1 cellular context compared by ENCODE assay signal in the genomic region with DNA sequence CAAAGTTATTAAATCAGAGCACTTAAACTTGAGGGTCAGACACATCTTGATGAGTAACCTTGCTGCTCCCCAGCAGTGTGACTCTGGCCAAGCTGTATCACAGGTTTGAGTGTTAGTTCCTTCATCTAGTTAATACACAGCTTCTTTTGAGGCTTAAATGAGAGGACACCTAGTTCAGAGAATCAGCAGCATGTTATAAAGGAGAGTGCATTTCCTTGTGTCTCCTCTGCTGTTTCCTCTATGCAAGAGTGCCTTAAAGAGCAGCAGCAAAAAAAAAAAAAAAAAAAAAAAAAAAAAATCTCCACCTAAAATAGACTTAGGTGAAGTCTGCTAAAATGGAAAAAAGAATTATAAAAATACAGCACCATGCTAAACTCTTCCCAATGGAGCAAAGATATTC.
TF ChIP-seq lines count a peak whose summit lies in the region.

No MANE protein-coding gene starts in this region.

TF ChIP-seq in SK-N-SH treated with all-trans-retinoic acid at 6 μM for 48 hours, 23 proteins besides CTCF, POLR2A, EP300 and RAD21 (continued from another document):
- TF ChIP-seq, protein P1, sequence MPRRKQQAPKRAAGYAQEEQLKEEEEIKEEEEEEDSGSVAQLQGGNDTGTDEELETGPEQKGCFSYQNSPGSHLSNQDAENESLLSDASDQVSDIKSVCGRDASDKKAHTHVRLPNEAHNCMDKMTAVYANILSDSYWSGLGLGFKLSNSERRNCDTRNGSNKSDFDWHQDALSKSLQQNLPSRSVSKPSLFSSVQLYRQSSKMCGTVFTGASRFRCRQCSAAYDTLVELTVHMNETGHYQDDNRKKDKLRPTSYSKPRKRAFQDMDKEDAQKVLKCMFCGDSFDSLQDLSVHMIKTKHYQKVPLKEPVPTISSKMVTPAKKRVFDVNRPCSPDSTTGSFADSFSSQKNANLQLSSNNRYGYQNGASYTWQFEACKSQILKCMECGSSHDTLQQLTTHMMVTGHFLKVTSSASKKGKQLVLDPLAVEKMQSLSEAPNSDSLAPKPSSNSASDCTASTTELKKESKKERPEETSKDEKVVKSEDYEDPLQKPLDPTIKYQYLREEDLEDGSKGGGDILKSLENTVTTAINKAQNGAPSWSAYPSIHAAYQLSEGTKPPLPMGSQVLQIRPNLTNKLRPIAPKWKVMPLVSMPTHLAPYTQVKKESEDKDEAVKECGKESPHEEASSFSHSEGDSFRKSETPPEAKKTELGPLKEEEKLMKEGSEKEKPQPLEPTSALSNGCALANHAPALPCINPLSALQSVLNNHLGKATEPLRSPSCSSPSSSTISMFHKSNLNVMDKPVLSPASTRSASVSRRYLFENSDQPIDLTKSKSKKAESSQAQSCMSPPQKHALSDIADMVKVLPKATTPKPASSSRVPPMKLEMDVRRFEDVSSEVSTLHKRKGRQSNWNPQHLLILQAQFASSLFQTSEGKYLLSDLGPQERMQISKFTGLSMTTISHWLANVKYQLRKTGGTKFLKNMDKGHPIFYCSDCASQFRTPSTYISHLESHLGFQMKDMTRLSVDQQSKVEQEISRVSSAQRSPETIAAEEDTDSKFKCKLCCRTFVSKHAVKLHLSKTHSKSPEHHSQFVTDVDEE (CRISPR knock-in tag; IDR thresholded peaks at IDR 0.05): no peak
- TF ChIP-seq PPARA (CRISPR knock-in tag; IDR thresholded peaks at IDR 0.05; ENCODE audit: borderline replicate concordance) (no peak), ZC3H10 (CRISPR knock-in tag; IDR thresholded peaks at IDR 0.05) (no peak), BACH2 (CRISPR knock-in tag; IDR thresholded peaks at IDR 0.05; ENCODE audit: borderline replicate concordance) (no peak), ISL1 (CRISPR knock-in tag; IDR thresholded peaks at IDR 0.05) (no peak), TCF4 (CRISPR knock-in tag; IDR thresholded peaks at IDR 0.05; ENCODE audit: borderline replicate concordance) (no peak), ZFP30 (CRISPR knock-in tag; IDR thresholded peaks at IDR 0.05) (no peak), RARB (CRISPR knock-in tag; IDR thresholded peaks at IDR 0.05) (no peak), CSDC2 (CRISPR knock-in tag; IDR thresholded peaks at IDR 0.05) (no peak), ZNF565 (CRISPR knock-in tag; conservative IDR thresholded peaks at IDR 0.05; ENCODE audit: low read depth) (no peak), ESRRG (CRISPR knock-in tag; IDR thresholded peaks at IDR 0.05) (no peak), SNAI2 (CRISPR knock-in tag; IDR thresholded peaks at IDR 0.05) (no peak)
- TF ChIP-seq, protein P2, sequence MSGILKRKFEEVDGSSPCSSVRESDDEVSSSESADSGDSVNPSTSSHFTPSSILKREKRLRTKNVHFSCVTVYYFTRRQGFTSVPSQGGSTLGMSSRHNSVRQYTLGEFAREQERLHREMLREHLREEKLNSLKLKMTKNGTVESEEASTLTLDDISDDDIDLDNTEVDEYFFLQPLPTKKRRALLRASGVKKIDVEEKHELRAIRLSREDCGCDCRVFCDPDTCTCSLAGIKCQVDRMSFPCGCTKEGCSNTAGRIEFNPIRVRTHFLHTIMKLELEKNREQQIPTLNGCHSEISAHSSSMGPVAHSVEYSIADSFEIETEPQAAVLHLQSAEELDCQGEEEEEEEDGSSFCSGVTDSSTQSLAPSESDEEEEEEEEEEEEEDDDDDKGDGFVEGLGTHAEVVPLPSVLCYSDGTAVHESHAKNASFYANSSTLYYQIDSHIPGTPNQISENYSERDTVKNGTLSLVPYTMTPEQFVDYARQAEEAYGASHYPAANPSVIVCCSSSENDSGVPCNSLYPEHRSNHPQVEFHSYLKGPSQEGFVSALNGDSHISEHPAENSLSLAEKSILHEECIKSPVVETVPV (CRISPR knock-in tag; IDR thresholded peaks at IDR 0.05): no peak
- TF ChIP-seq, protein P3, sequence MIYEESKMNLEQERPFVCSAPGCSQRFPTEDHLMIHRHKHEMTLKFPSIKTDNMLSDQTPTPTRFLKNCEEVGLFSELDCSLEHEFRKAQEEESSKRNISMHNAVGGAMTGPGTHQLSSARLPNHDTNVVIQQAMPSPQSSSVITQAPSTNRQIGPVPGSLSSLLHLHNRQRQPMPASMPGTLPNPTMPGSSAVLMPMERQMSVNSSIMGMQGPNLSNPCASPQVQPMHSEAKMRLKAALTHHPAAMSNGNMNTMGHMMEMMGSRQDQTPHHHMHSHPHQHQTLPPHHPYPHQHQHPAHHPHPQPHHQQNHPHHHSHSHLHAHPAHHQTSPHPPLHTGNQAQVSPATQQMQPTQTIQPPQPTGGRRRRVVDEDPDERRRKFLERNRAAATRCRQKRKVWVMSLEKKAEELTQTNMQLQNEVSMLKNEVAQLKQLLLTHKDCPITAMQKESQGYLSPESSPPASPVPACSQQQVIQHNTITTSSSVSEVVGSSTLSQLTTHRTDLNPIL (CRISPR knock-in tag; IDR thresholded peaks at IDR 0.05; ENCODE audit: low read depth): no peak
